8 cellular contexts compared by ENCODE assay signal in genomic region chr19:18385675-18386542, GRCh38. TPM values are rescaled to one million over a fixed set of nuclear protein-coding genes. Genes with fewer than 3 reads are reported as not detected.
A peak's percentile ranks its signal among the peaks of the same experiment; 100 is the strongest.
DNase-seq lines count a peak whose midpoint lies in the region; TF ChIP-seq lines count a peak whose summit lies in the region.

Gene GDF15, plus strand, starts transcription at chr19:18386158. Its CDS starts 32 bp downstream, at chr19:18386190.

- H3K27ac ChIP-seq in ascending aorta, result no peak within 1 kb of the TSS

- peak; percentile 74 for TF ChIP-seq CTCF in NB4 (IDR thresholded peaks at IDR 0.05; ENCODE audit: low read depth, low read length)
- peak; percentile 18 to 45 (median 36) for TF ChIP-seq CTCF in ascending aorta (IDR thresholded peaks at IDR 0.05)

- H3K4me1 ChIP-seq in ascending aorta, result peaks cover 3 to 18% of the 10 kb centered on the region in 2 donors

- H3K9me3 ChIP-seq in ascending aorta (no peaks in the 10 kb centered on the region), iPS-18c (ENCODE audit: control insufficient read depth, insufficient read depth, low read length) (no peaks in the 10 kb centered on the region)

- DNase-seq in NCI-H2227 (lab: John Stamatoyannopoulos, UW; ENCODE audit: unreplicated experiment) (peak; percentile 29), NCI-H2227 treated with DMSO at 0.1 percent for 48 hours (lab: John Stamatoyannopoulos, UW) (no peak), NB4 (ENCODE audit: low read depth) (peak; percentile 54), ascending aorta (ENCODE audit: low spot score in 2 of 2) (peak in 1 of 2 donors; percentile 73), NCI-H526 treated with DMSO at 0.1 percent for 48 hours (lab: John Stamatoyannopoulos, UW) (no peak), hippocampal formation (lab: John Stamatoyannopoulos, UW) (no peak)
- peak; percentile 20 for DNase-seq in stimulated activated CD4-positive, alpha-beta T cell treated with anti-CD3 and anti-CD28 coated beads, Interleukin-12 subunit alpha, Interleukin-12 subunit beta, amount 100 ng/mL, for 4 hours

- no peak for TF ChIP-seq POLR2A in NB4 (IDR thresholded peaks at IDR 0.05; ENCODE audit: extremely low read depth, insufficient read length)

- intact Hi-C loops in ascending aorta (cut with DNase I), result no loop called here

- H3K27me3 ChIP-seq in ascending aorta, result no peaks in the 10 kb centered on the region

- H3K36me3 ChIP-seq in ascending aorta, result no peaks in the 10 kb centered on the region

- H3K4me3 ChIP-seq in NB4 (ENCODE audit: low read depth, low read length), result no peak within 1 kb of the TSS
- peak within 1 kb of the TSS in 1 of 2 donors; percentile 24 for H3K4me3 ChIP-seq in ascending aorta
- peak within 1 kb of the TSS; percentile 34; the same call in 1 of the 2 replicates for H3K4me3 ChIP-seq in iPS-18c (ENCODE audit: insufficient read depth, low read depth, low read length)

RNA-seq across cellular contexts. Expression of gene GDF15, which starts in this region (rescaled TPM):
- total RNA-seq in ascending aorta, result 8.5 TPM

Comparison
In these comparisons a context has a peak if more than half of its experiments do, and no peak if none do; other contexts are left out.
1. DNase-seq: peak in NCI-H2227 (single experiment), NB4 (single experiment) and stimulated activated CD4-positive, alpha-beta T cell treated with anti-CD3 and anti-CD28 coated beads, Interleukin-12 subunit alpha, Interleukin-12 subunit beta, amount 100 ng/mL, for 4 hours (single experiment); none in NCI-H2227 treated with DMSO at 0.1 percent for 48 hours (single experiment), NCI-H526 treated with DMSO at 0.1 percent for 48 hours (single experiment) and hippocampal formation (0 of 2).